ENCODE assay signal across 7 cellular contexts in genomic region chr16:88785106-88785924, GRCh38. TPM values are rescaled to one million over a fixed set of nuclear protein-coding genes. Genes with fewer than 3 reads are reported as not detected.
DNase-seq lines count a peak whose midpoint lies in the region; ATAC-seq and TF ChIP-seq lines count a peak whose summit lies in the region.

Gene PIEZO1, minus strand, starts transcription at chr16:88785220. Its CDS starts 256 bp downstream, at chr16:88784964.

- peak within 1 kb of the TSS in 1 of 2 donors; percentile 28 for H3K9ac ChIP-seq in liver (ENCODE audit: low read depth in 1 of 2, low read length in 2 of 2)

- CTCF ChIA-PET in activated CD4-positive, alpha-beta T cell treated with anti-CD3 and anti-CD28 coated beads, Interleukin-2, amount 10 ng/mL, durations not matched to agents 7 days and 5 days (lab: Charles Lee), result interaction anchor here (0.7 to 2.7 kb wide), 6 partner anchors 12 to 70 kb away, joined by 3 to 11 read pairs (median 7); no protein-coding TSS in a partner anchor

- H3K27ac ChIP-seq in KOPT-K1 (ENCODE audit: low read depth, low read length, poor library complexity, severe bottlenecking) (peak within 1 kb of the TSS; percentile 84), liver (ENCODE audit: low read depth in 1 of 2, low read length in 2 of 2) (peak within 1 kb of the TSS; percentile 61 to 90)

- H3K36me3 ChIP-seq in KOPT-K1 (ENCODE audit: insufficient read depth, low read length), result 0 out of 2 replicates have a peak, but pooled peaks cover 4% of the 10 kb centered on the region
- no peaks in the 10 kb centered on the region for H3K36me3 ChIP-seq in liver (ENCODE audit: control insufficient read depth in 4 of 4, insufficient read depth in 3 of 4, low read depth in 1 of 4, low read length in 3 of 4)

- H3K9me3 ChIP-seq in KOPT-K1 (ENCODE audit: insufficient read depth, low read length, poor library complexity, severe bottlenecking) (no peaks in the 10 kb centered on the region), liver (ENCODE audit: control insufficient read depth in 4 of 4, low read length in 3 of 4) (no peaks in the 10 kb centered on the region)

- H3K9me3 Mint-ChIP-seq in activated CD4-positive, alpha-beta T cell treated with anti-CD3 and anti-CD28 coated beads, Interleukin-2, amount 10 ng/mL, durations not matched to agents 7 days and 5 days, result no peaks in the 10 kb centered on the region

- POLR2A ChIA-PET in activated CD4-positive, alpha-beta T cell treated with anti-CD3 and anti-CD28 coated beads, Interleukin-2, amount 10 ng/mL, durations not matched to agents 7 days and 5 days (lab: Charles Lee), result no interaction called here

- peaks cover 12 to 56% (median 38%) of the 10 kb centered on the region in 4 donors for H3K4me1 ChIP-seq in liver (ENCODE audit: control insufficient read depth in 4 of 4, insufficient read depth in 4 of 4, low read length in 3 of 4)

- peak; percentile 73 to 79 for TF ChIP-seq RAD21 in liver (IDR thresholded peaks at IDR 0.05)

- H3K27me3 Mint-ChIP-seq in activated CD4-positive, alpha-beta T cell treated with anti-CD3 and anti-CD28 coated beads, Interleukin-2, amount 10 ng/mL, durations not matched to agents 7 days and 5 days, result no peaks in the 10 kb centered on the region

- ATAC-seq in GM19351 (IDR thresholded peaks at IDR 0.05; ENCODE audit: unreplicated experiment), result no peak

- 5% methylated on average over 110 of the region's 110 CpGs for WGBS in liver

- H3K36me3 Mint-ChIP-seq in activated CD4-positive, alpha-beta T cell treated with anti-CD3 and anti-CD28 coated beads, Interleukin-2, amount 10 ng/mL, durations not matched to agents 7 days and 5 days (ENCODE audit: low read depth), result peaks cover 11% of the 10 kb centered on the region

- H3K4me1 Mint-ChIP-seq in activated CD4-positive, alpha-beta T cell treated with anti-CD3 and anti-CD28 coated beads, Interleukin-2, amount 10 ng/mL, durations not matched to agents 7 days and 5 days, result peaks cover 48% of the 10 kb centered on the region

- in situ Hi-C loops in GM13976 (cut with MboI; ENCODE audit: low sequenced_read_pairs, unreplicated experiment), result no loop called here

- H3K27ac Mint-ChIP-seq in activated CD4-positive, alpha-beta T cell treated with anti-CD3 and anti-CD28 coated beads, Interleukin-2, amount 10 ng/mL, durations not matched to agents 7 days and 5 days, result peak within 1 kb of the TSS; percentile 90

- peak within 1 kb of the TSS; percentile 14 to 91 (median 57) for H3K4me3 ChIP-seq in liver (ENCODE audit: low read depth in 1 of 3, low read length in 3 of 3)

- no peaks in the 10 kb centered on the region for H3K27me3 ChIP-seq in liver (ENCODE audit: control insufficient read depth in 4 of 4, insufficient read depth in 4 of 4, low read length in 3 of 4)

- peak within 1 kb of the TSS; percentile 79 for H3K4me3 Mint-ChIP-seq in activated CD4-positive, alpha-beta T cell treated with anti-CD3 and anti-CD28 coated beads, Interleukin-2, amount 10 ng/mL, durations not matched to agents 7 days and 5 days

- DNase-seq in GM13976 (ENCODE audit: low spot score) (peak; percentile 89), dedifferentiated amniotic fluid mesenchymal stem cell (ENCODE audit: extremely low spot score) (peak; percentile 51)
- peak; percentile 81 for DNase-seq in activated CD4-positive, alpha-beta T cell treated with anti-CD3 and anti-CD28 coated beads, Interleukin-2, amount 10 ng/mL, durations not matched to agents 7 days and 5 days
- peak; percentile 68 to 73 for DNase-seq in stimulated activated CD4-positive, alpha-beta T cell treated with anti-CD3 and anti-CD28 coated beads, Interleukin-4, amount 100 ng/mL, for 48 hours (ENCODE audit: low read depth in 2 of 2)

- TF ChIP-seq CTCF in GM13976 (IDR thresholded peaks at IDR 0.05; ENCODE audit: borderline replicate concordance, control extremely low read depth, extremely low read depth, insufficient read depth, missing control alignments) (peak; percentile 91), liver (IDR thresholded peaks at IDR 0.05; ENCODE audit: low read depth, low read length, missing input control) (peak; percentile 77)

TF ChIP-seq in liver, 16 proteins besides CTCF, POLR2A, EP300 and RAD21:
- TF ChIP-seq ZBTB33 (IDR thresholded peaks at IDR 0.05) (no peak), SP1 (IDR thresholded peaks at IDR 0.05) (no peak), FOXA2 (IDR thresholded peaks at IDR 0.05) (no peak), HNF4A (conservative IDR thresholded peaks at IDR 0.05) (no peak), GABPA (IDR thresholded peaks at IDR 0.05 in 1 of 2, conservative IDR thresholded peaks at IDR 0.05 in 1 of 2) (no peak), REST (IDR thresholded peaks at IDR 0.05) (no peak), YY1 (IDR thresholded peaks at IDR 0.05) (no peak), HNF4G (IDR thresholded peaks at IDR 0.05) (no peak), RXRA (IDR thresholded peaks at IDR 0.05) (no peak), EGR1 (IDR thresholded peaks at IDR 0.05; ENCODE audit: low read depth in 2 of 2) (no peak), FOXA1 (IDR thresholded peaks at IDR 0.05) (no peak), JUND (IDR thresholded peaks at IDR 0.05) (no peak), NR2F2 (IDR thresholded peaks at IDR 0.05) (no peak)

RNA-seq across cellular contexts. Expression of gene PIEZO1, which starts in this region (rescaled TPM):
- 100 to 1,000 TPM; 239 to 303 TPM for total RNA-seq in activated CD4-positive, alpha-beta T cell treated with anti-CD3 and anti-CD28 coated beads, Interleukin-2, amount 10 ng/mL, durations not matched to agents 7 days and 5 days
- total RNA-seq in liver, result 10 to 100 TPM; 59.7 to 74.7 TPM
- polyA plus RNA-seq in liver, result 10 to 100 TPM; 15.3 to 58.7 TPM
